Comparison of ENCODE assay signal across 1 cellular context in genomic region chr13:75549262-75550158, GRCh38.
TF ChIP-seq lines count a peak whose summit lies in the region.

Gene UCHL3, plus strand, starts transcription at chr13:75549791. Its CDS starts 30 bp downstream, at chr13:75549821.

TF ChIP-seq in K562, 482 proteins besides CTCF, POLR2A, EP300 and RAD21 (continued from another document):
- TF ChIP-seq HES1 (IDR thresholded peaks at IDR 0.05; ENCODE audit: low read depth) (0 out of 2 replicates have a peak, but pooled peaks have one; percentile 56), ZBTB2 (IDR thresholded peaks at IDR 0.05) (peak; percentile 74; the same call in 1 of the 2 replicates), SAP30 (IDR thresholded peaks at IDR 0.05; ENCODE audit: borderline replicate concordance, insufficient read depth, low read depth, low read length, poor library complexity, severe bottlenecking) (peak; percentile 84), MCM5 (IDR thresholded peaks at IDR 0.05; ENCODE audit: low read depth) (no peak), MXD1 (CRISPR knock-in tag; IDR thresholded peaks at IDR 0.05; ENCODE audit: borderline replicate concordance, poor library complexity, severe bottlenecking) (no peak), MNT (conservative IDR thresholded peaks at IDR 0.05) (peak; percentile 95), MYNN (IDR thresholded peaks at IDR 0.05) (0 out of 2 replicates have a peak, but pooled peaks have one; percentile 16), MYNN (CRISPR knock-in tag; IDR thresholded peaks at IDR 0.05) (no peak), FOXJ2 (tag; IDR thresholded peaks at IDR 0.05) (peak; percentile 51; the same call in 1 of the 2 replicates), POLR2G (IDR thresholded peaks at IDR 0.05; ENCODE audit: low read depth, low read length) (peak; percentile 95), LCOR (CRISPR knock-in tag; IDR thresholded peaks at IDR 0.05) (peak; percentile 65; the same call in 1 of the 2 replicates)
